13 cellular contexts compared by ENCODE assay signal in the genomic region with DNA sequence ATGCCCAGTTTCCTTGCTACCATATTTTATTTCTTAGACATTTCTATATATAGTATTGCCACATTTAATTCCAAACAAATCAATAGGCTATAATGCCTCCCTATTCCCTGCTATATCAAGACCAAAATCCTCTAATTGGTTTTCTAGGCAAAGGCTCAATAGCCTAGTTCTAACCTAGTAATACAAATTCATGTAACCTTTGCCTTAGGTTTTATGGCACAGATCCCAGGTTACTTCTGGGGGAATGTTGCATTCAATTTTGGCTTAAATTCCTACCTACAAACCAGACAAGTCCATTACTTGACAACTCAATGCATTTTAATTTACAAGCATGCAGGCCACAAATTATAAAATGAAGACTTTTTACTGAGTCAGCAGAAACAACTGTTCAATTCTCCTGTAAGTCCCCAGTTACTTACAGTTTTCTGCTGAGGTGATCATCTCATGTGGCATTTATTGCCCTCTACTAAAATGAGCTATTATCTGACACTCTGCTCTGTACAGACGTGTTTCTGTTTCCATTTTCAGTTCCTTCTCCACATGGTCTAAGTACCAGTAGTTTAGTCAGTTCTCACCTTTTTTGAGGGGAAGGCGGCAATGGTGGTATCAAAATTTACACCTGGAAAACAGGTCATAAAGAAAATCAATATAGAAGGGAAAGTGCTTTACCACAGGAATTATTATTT. TPM values are rescaled to one million over a fixed set of nuclear protein-coding genes. Genes with fewer than 3 reads are reported as not detected.
DNase-seq lines count a peak whose midpoint lies in the region; ATAC-seq and TF ChIP-seq lines count a peak whose summit lies in the region.
"Had no signal": no experiment of that assay in that cellular context is flagged by ENCODE, and none has a peak within 500 bp of the region (broad histone marks: within the 10 kb centered on the region; RNA-seq: fewer than 3 reads in every experiment).

No MANE protein-coding gene starts in this region.

- peaks cover 24% of the 10 kb centered on the region for H3K4me1 Mint-ChIP-seq in activated B cell treated with CpG ODN at 0.5 μM for 24 hours

- H3K27ac Mint-ChIP-seq in activated B cell treated with CpG ODN at 0.5 μM for 24 hours = peak overlapping the region; percentile 69
- H3K27ac Mint-ChIP-seq: H9 had no signal

- ATAC-seq in GM18498 (IDR thresholded peaks at IDR 0.05; ENCODE audit: unreplicated experiment) (peak; percentile 100), HG03060 (IDR thresholded peaks at IDR 0.05; ENCODE audit: low read depth, unreplicated experiment) (peak; percentile 98), activated B cell treated with CpG ODN at 0.5 μM for 24 hours (ENCODE audit: low read depth) (peak; percentile 98)
- ATAC-seq: SK-N-SH treated with all-trans-retinoic acid at 6 μM for 48 hours had no signal

- CTCF ChIA-PET in activated B cell treated with CpG ODN at 0.5 μM for 24 hours (lab: Charles Lee) = no interaction called here

- DNase-seq in GM20000 (ENCODE audit: low spot score) (peak; percentile 47), activated B cell treated with CpG ODN at 0.5 μM for 24 hours (no peak), HK-2 (ENCODE audit: unreplicated experiment) (no peak), cerebellar nuclear complex (lab: John Stamatoyannopoulos, UW) (no peak), occipital lobe (lab: John Stamatoyannopoulos, UW) (no peak)
- DNase-seq in stimulated activated CD4-positive, alpha-beta T cell treated with anti-CD3 and anti-CD28 coated beads, Interleukin-4, amount 100 ng/mL, for 24 hours = no peak
- DNase-seq: activated T-cell treated with anti-CD3 and anti-CD28 coated beads, Interleukin-2, amount 50 U/mL, for 1 hour; CD8-positive, alpha-beta memory T cell; H9; NCI-H187 treated with DMSO at 0.1 percent for 48 hours had no signal

- peaks cover 36% of the 10 kb centered on the region for H3K36me3 Mint-ChIP-seq in activated B cell treated with CpG ODN at 0.5 μM for 24 hours (ENCODE audit: low read depth)

- intact Hi-C loops in activated B cell treated with CpG ODN at 0.5 μM for 24 hours (cut with micrococcal nuclease) = no loop called here

- H3K4me3 Mint-ChIP-seq in activated B cell treated with CpG ODN at 0.5 μM for 24 hours = no peak overlapping the region
- H3K4me3 Mint-ChIP-seq: CD8-positive, alpha-beta memory T cell; H9 had no signal

- no peaks in the 10 kb centered on the region for H3K27me3 Mint-ChIP-seq in activated B cell treated with CpG ODN at 0.5 μM for 24 hours
- H3K27me3 Mint-ChIP-seq: CD8-positive, alpha-beta memory T cell had no signal

- H3K9me3 Mint-ChIP-seq in activated B cell treated with CpG ODN at 0.5 μM for 24 hours = no peaks in the 10 kb centered on the region
- H3K9me3 Mint-ChIP-seq: CD8-positive, alpha-beta memory T cell; H9 had no signal

- POLR2A ChIA-PET in activated B cell treated with CpG ODN at 0.5 μM for 24 hours (lab: Charles Lee) = interaction anchor here (0.5 to 2.1 kb wide), 10 partner anchors 19 to 609 kb away, joined by 3 to 20 read pairs (median 4); a partner anchor contains a TSS

- TF ChIP-seq CTCF in GM20000 (IDR thresholded peaks at IDR 0.05; ENCODE audit: extremely low read depth, missing control alignments) (no peak), activated B cell treated with CpG ODN at 0.5 μM for 24 hours (IDR thresholded peaks at IDR 0.05) (no peak)

RNA-seq across cellular contexts. Expression of a gene that starts 11.7 kb away (rescaled TPM):
- total RNA-seq in activated B cell treated with CpG ODN at 0.5 μM for 24 hours = 1.9 and 3.1 TPM in 2 replicates
- 20.7 TPM for total RNA-seq in occipital lobe

RNA-seq across cellular contexts. Expression of a gene that starts 30.1 kb away (rescaled TPM):
- total RNA-seq in activated B cell treated with CpG ODN at 0.5 μM for 24 hours = 49.3 and 54.4 TPM in 2 replicates
- 143 TPM for total RNA-seq in occipital lobe
